In genomic region chr1:163766537-163766936, GRCh38 we compare ENCODE assay signal across 23 cellular contexts.
DNase-seq lines count a peak whose midpoint lies in the region; ATAC-seq, FAIRE-seq and TF ChIP-seq lines count a peak whose summit lies in the region.
"Had no signal": no experiment of that assay in that cellular context is flagged by ENCODE, and none has a peak within 500 bp of the region (broad histone marks: within the 10 kb centered on the region; RNA-seq: fewer than 3 reads in every experiment).

No MANE protein-coding gene starts in this region.

- H4K8ac ChIP-seq in H1 (ENCODE audit: extremely low read depth, insufficient read depth, low read length), result no peak overlapping the region

- H3K9me3 Mint-ChIP-seq in type B pancreatic cell, result peaks cover 6% of the 10 kb centered on the region

- no peak for TF ChIP-seq RAD21 in H1 (IDR thresholded peaks at IDR 0.05 in 1 of 2, conservative IDR thresholded peaks at IDR 0.05 in 1 of 2; ENCODE audit: low read depth in 2 of 2, low read length in 2 of 2)

- peaks cover 3% of the 10 kb centered on the region for H3K36me3 Mint-ChIP-seq in type B pancreatic cell
- H3K36me3 Mint-ChIP-seq: CD8-positive, alpha-beta T cell had no signal

- no peak for FAIRE-seq in H1 (lab: Jason Lieb, UNC)
- FAIRE-seq: A549, GM12891, HTR-8/SVneo had no signal

- no peaks in the 10 kb centered on the region for H4K20me1 ChIP-seq in BLaER1
- H4K20me1 ChIP-seq in H1 (replicated peaks in 1 of 2; ENCODE audit: control insufficient read depth in 1 of 2, insufficient read depth in 2 of 2, low read length in 2 of 2), result no peaks in the 10 kb centered on the region

- H3K4me2 ChIP-seq in BLaER1, result peak overlapping the region; percentile 25
- no peak overlapping the region for H3K4me2 ChIP-seq in H1 (ENCODE audit: insufficient read depth in 1 of 2, low read depth in 2 of 2, low read length in 2 of 2)
- H3K4me2 ChIP-seq: A549, GM23338 had no signal

- no peak overlapping the region for H3K14ac ChIP-seq in H1 (ENCODE audit: insufficient read length)

- peak; percentile 60 for DNase-seq in Jurkat, Clone E6-1 (ENCODE audit: low read depth, low spot score)
- DNase-seq in H1 (ENCODE audit: low read depth in 1 of 2, low spot score in 2 of 2) (no peak), type B pancreatic cell (ENCODE audit: extremely low spot score, unreplicated experiment) (no peak), GM19238 (ENCODE audit: insufficient read length, low spot score) (no peak), RKO (ENCODE audit: low spot score) (no peak)
- DNase-seq: AML-193; Calu3; CD8-positive, alpha-beta T cell; DMS79 treated with DMSO at 0.1 percent for 48 hours; EL; H7; HFFc6; Kasumi-1; KG1 had no signal

- no peak for TF ChIP-seq POLR2A in H1 (IDR thresholded peaks at IDR 0.05; ENCODE audit: control extremely low read depth in 1 of 2, low read depth in 2 of 2, low read length in 2 of 2)

- CTCF ChIA-PET in H1 (lab: Charles Lee; ENCODE audit: partially characterized antibody), result interaction anchor here (0.8 kb wide), 1 partner anchor 18 kb away, joined by 3 read pairs; no protein-coding TSS in a partner anchor

- TF ChIP-seq CTCF in H1 (IDR thresholded peaks at IDR 0.05; ENCODE audit: control extremely low read depth in 1 of 3, insufficient read depth in 1 of 3, low read depth in 1 of 3, low read length in 3 of 3) (no peak), type B pancreatic cell (conservative IDR thresholded peaks at IDR 0.05) (no peak)

- H3K27me3 ChIP-seq in BLaER1, result no peaks in the 10 kb centered on the region
- no peaks in the 10 kb centered on the region for H3K27me3 ChIP-seq in H1 (replicated peaks in 1 of 4; ENCODE audit: control insufficient read depth in 3 of 4, extremely low read depth in 1 of 4, insufficient read depth in 3 of 4, low read length in 3 of 4)

- peak overlapping the region; percentile 21 for H3K4me3 Mint-ChIP-seq in type B pancreatic cell
- H3K4me3 Mint-ChIP-seq: CD8-positive, alpha-beta T cell; GM23338; HFFc6; IgD-negative memory B cell had no signal

- H3K36me3 ChIP-seq in BLaER1, result no peaks in the 10 kb centered on the region
- no peaks in the 10 kb centered on the region for H3K36me3 ChIP-seq in H1 (ENCODE audit: control insufficient read depth in 2 of 4, insufficient read depth in 4 of 4, low read length in 3 of 4)

- H3K27ac ChIP-seq in BLaER1, result no peak overlapping the region
- H3K27ac ChIP-seq in H1 (ENCODE audit: low read depth, low read length), result no peak overlapping the region
- H3K27ac ChIP-seq: 22Rv1, A549 had no signal

- H2BK5ac ChIP-seq in H1 (ENCODE audit: low read depth, low read length), result no peak overlapping the region

- no peak for TF ChIP-seq EP300 in H1 (IDR thresholded peaks at IDR 0.05; ENCODE audit: borderline replicate concordance in 1 of 2, low read depth in 2 of 2, low read length in 2 of 2)

- H3K4me1 ChIP-seq in BLaER1, result peaks cover 9% of the 10 kb centered on the region
- no peaks in the 10 kb centered on the region for H3K4me1 ChIP-seq in H1 (replicated peaks in 1 of 4; ENCODE audit: control insufficient read depth in 3 of 4, insufficient read depth in 4 of 4, low read length in 3 of 4)
- H3K4me1 ChIP-seq: A549 had no signal

- H3K4me3 ChIP-seq in BLaER1 (no peak overlapping the region), H1 (ENCODE audit: extremely low read depth in 1 of 4, insufficient read depth in 2 of 4, low read depth in 3 of 4, low read length in 4 of 4) (no peak overlapping the region)
- H3K4me3 ChIP-seq in Jurkat, Clone E6-1 (ENCODE audit: low read length), result no peak overlapping the region
- H3K4me3 ChIP-seq: A549, GM23338 had no signal

- no peak overlapping the region for H3K23ac ChIP-seq in H1 (ENCODE audit: insufficient read length)

- H3K23me2 ChIP-seq in H1 (ENCODE audit: low read depth, low read length), result no peaks in the 10 kb centered on the region

- H3K9me3 ChIP-seq in BLaER1 (no peaks in the 10 kb centered on the region), H1 (ENCODE audit: insufficient read depth in 2 of 2, low read depth in 1 of 2, low read length in 1 of 2) (no peaks in the 10 kb centered on the region)
- H3K9me3 ChIP-seq: A549 had no signal

- peaks cover 18% of the 10 kb centered on the region for H3K4me1 Mint-ChIP-seq in type B pancreatic cell (ENCODE audit: unreplicated experiment)
- H3K4me1 Mint-ChIP-seq: GM23338 had no signal

- no peak overlapping the region for H2AK5ac ChIP-seq in H1 (ENCODE audit: low read depth, low read length)

- no peak overlapping the region for H3K4ac ChIP-seq in H1 (replicated peaks; ENCODE audit: insufficient read length, low read depth, low read length)

- no peak overlapping the region for H4K91ac ChIP-seq in H1 (replicated peaks; ENCODE audit: insufficient read length, low read length)

- no peak overlapping the region for H2BK15ac ChIP-seq in H1 (ENCODE audit: low read length)

- H2AFZ ChIP-seq in H1 (ENCODE audit: low read length), result no peak overlapping the region
- H2AFZ ChIP-seq: GM23338 had no signal

- no peak overlapping the region for H3K9ac ChIP-seq in BLaER1
- H3K9ac ChIP-seq in H1 (replicated peaks in 1 of 4; ENCODE audit: extremely low read depth in 1 of 4, low read depth in 3 of 4, low read length in 3 of 4), result no peak overlapping the region

- peak overlapping the region; percentile 50; the same call in 1 of the 2 replicates for H2BK12ac ChIP-seq in H1 (ENCODE audit: low read depth, low read length)

- no peak overlapping the region for H4K5ac ChIP-seq in H1 (ENCODE audit: insufficient read length, low read depth, low read length)

- no peak overlapping the region for H2BK120ac ChIP-seq in H1 (replicated peaks; ENCODE audit: low read depth, low read length)

- H3K27me3 Mint-ChIP-seq in type B pancreatic cell, result no peaks in the 10 kb centered on the region
- H3K27me3 Mint-ChIP-seq: IgD-negative memory B cell had no signal

- H3K79me2 ChIP-seq in H1 (ENCODE audit: control insufficient read depth in 1 of 2, insufficient read depth in 2 of 2, low read length in 2 of 2), result no peaks in the 10 kb centered on the region

- H3K79me1 ChIP-seq in H1 (ENCODE audit: low read depth, low read length), result no peaks in the 10 kb centered on the region

- no peak overlapping the region for H3K56ac ChIP-seq in H1 (replicated peaks; ENCODE audit: insufficient read length, low read depth, low read length)

- no peak for ATAC-seq in HG02759 (IDR thresholded peaks at IDR 0.05; ENCODE audit: unreplicated experiment)
- ATAC-seq: A549; CD8-positive, alpha-beta T cell; GM23338; HCT116 had no signal

- no peak overlapping the region for H3K18ac ChIP-seq in H1 (ENCODE audit: extremely low read depth, low read length)

- no peak overlapping the region for H3K27ac Mint-ChIP-seq in type B pancreatic cell
- H3K27ac Mint-ChIP-seq: CD8-positive, alpha-beta T cell; GM23338; HFFc6 had no signal

- POLR2A ChIA-PET in H1 (lab: Charles Lee; ENCODE audit: partially characterized antibody), result no interaction called here

- 89% methylated on average over 3 of the region's 3 CpGs; no CpG with 5 or more reads in 1 of the 2 experiments for WGBS in H1 (ENCODE audit: extremely low coverage in 1 of 2, insufficient coverage in 1 of 2, insufficient read length in 1 of 2, insufficient replicate concordance in 2 of 2, low coverage in 1 of 2, low lambda C conversion rate in 2 of 2, missing lambda C conversion rate in 1 of 2), 2 experiments

- no peak overlapping the region for H2BK20ac ChIP-seq in H1 (ENCODE audit: low read length)

TF ChIP-seq in H1, 55 proteins besides CTCF, POLR2A, EP300 and RAD21:
- TF ChIP-seq HDAC2 (IDR thresholded peaks at IDR 0.05; ENCODE audit: borderline replicate concordance in 1 of 2, low read depth in 2 of 2, low read length in 2 of 2) (no peak), SUZ12 (IDR thresholded peaks at IDR 0.05; ENCODE audit: low read length) (no peak), GTF2F1 (IDR thresholded peaks at IDR 0.05; ENCODE audit: borderline replicate concordance, low read depth, low read length) (no peak), YY1 (IDR thresholded peaks at IDR 0.05; ENCODE audit: low read depth, low read length) (no peak), KDM5A (IDR thresholded peaks at IDR 0.05; ENCODE audit: low read length) (no peak), RFX5 (IDR thresholded peaks at IDR 0.05; ENCODE audit: borderline replicate concordance, low read depth, low read length) (no peak), JUN (IDR thresholded peaks at IDR 0.05; ENCODE audit: low read depth, low read length) (no peak), CREB1 (IDR thresholded peaks at IDR 0.05) (no peak), PHF8 (conservative IDR thresholded peaks at IDR 0.05; ENCODE audit: low read depth, low read length) (no peak), RBBP5 (IDR thresholded peaks at IDR 0.05; ENCODE audit: borderline replicate concordance, low read depth, low read length) (no peak), SIN3A (conservative IDR thresholded peaks at IDR 0.05 in 1 of 2, IDR thresholded peaks at IDR 0.05 in 1 of 2; ENCODE audit: low read depth in 1 of 2, low read length in 2 of 2) (no peak), CBX8 (IDR thresholded peaks at IDR 0.05; ENCODE audit: borderline replicate concordance, low read depth, low read length) (no peak)
- TF ChIP-seq, protein P1, sequence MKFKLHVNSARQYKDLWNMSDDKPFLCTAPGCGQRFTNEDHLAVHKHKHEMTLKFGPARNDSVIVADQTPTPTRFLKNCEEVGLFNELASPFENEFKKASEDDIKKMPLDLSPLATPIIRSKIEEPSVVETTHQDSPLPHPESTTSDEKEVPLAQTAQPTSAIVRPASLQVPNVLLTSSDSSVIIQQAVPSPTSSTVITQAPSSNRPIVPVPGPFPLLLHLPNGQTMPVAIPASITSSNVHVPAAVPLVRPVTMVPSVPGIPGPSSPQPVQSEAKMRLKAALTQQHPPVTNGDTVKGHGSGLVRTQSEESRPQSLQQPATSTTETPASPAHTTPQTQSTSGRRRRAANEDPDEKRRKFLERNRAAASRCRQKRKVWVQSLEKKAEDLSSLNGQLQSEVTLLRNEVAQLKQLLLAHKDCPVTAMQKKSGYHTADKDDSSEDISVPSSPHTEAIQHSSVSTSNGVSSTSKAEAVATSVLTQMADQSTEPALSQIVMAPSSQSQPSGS (IDR thresholded peaks at IDR 0.05; ENCODE audit: low read length), result no peak
- TF ChIP-seq, protein P2, sequence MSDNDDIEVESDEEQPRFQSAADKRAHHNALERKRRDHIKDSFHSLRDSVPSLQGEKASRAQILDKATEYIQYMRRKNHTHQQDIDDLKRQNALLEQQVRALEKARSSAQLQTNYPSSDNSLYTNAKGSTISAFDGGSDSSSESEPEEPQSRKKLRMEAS (IDR thresholded peaks at IDR 0.05), result no peak
